Comparison of ENCODE assay signal across 22 cellular contexts in genomic region chr12:2997989-2998670, GRCh38. TPM values are rescaled to one million over a fixed set of nuclear protein-coding genes. Genes with fewer than 3 reads are reported as not detected.
A peak's percentile ranks its signal among the peaks of the same experiment; 100 is the strongest.
DNase-seq lines count a peak whose midpoint lies in the region; ATAC-seq and TF ChIP-seq lines count a peak whose summit lies in the region.
"Had no signal": no experiment of that assay in that cellular context is flagged by ENCODE, and none has a peak within 500 bp of the region (broad histone marks: within the 10 kb centered on the region; RNA-seq: fewer than 3 reads in every experiment).

No MANE protein-coding gene starts in this region.

- no peak for TF ChIP-seq CTCF in chondrocyte (IDR thresholded peaks at IDR 0.05)
- TF ChIP-seq CTCF in neural progenitor cell (IDR thresholded peaks at IDR 0.05), result no peak
- TF ChIP-seq CTCF in breast epithelium (IDR thresholded peaks at IDR 0.05), result no peak

- 86% methylated on average over 14 of the region's 15 CpGs for WGBS in HUES64

- H4K20me1 ChIP-seq in neural progenitor cell (ENCODE audit: low read depth), result peaks cover 6% of the 10 kb centered on the region

- H3K4me3 ChIP-seq in HUES64 (ENCODE audit: low read length) (no peak overlapping the region), neural progenitor cell (no peak overlapping the region), breast epithelium (no peak overlapping the region)
- H3K4me3 ChIP-seq: lower lobe of right lung, ovary had no signal

- peaks cover 44% of the 10 kb centered on the region for H3K36me3 ChIP-seq in HUES64 (ENCODE audit: insufficient read depth, low read length)
- H3K36me3 ChIP-seq in neural progenitor cell, result no peaks in the 10 kb centered on the region
- no peaks in the 10 kb centered on the region for H3K36me3 ChIP-seq in breast epithelium
- H3K36me3 ChIP-seq: ovary had no signal

- H3K4me3 Mint-ChIP-seq in chondrocyte (ENCODE audit: unreplicated experiment) (no peak overlapping the region), neural progenitor cell (no peak overlapping the region)
- H3K4me3 Mint-ChIP-seq: activated CD4-positive, alpha-beta T cell treated with anti-CD3 and anti-CD28 coated beads for 36 hours; activated naive CD8-positive, alpha-beta T cell; CD14-positive monocyte had no signal

- H3K27ac Mint-ChIP-seq in chondrocyte (ENCODE audit: unreplicated experiment) (peak overlapping the region; percentile 87), neural progenitor cell (no peak overlapping the region)
- H3K27ac Mint-ChIP-seq: activated CD4-positive, alpha-beta T cell treated with anti-CD3 and anti-CD28 coated beads for 36 hours; activated naive CD8-positive, alpha-beta T cell; CD14-positive monocyte had no signal

- peak; percentile 13 for DNase-seq in AG08395 (ENCODE audit: low spot score)
- no peak for DNase-seq in chondrocyte (ENCODE audit: low spot score)
- DNase-seq in neural progenitor cell (ENCODE audit: low spot score), result no peak
- no peak for DNase-seq in NCI-H187 treated with DMSO at 0.1 percent for 48 hours (lab: John Stamatoyannopoulos, UW)
- no peak for DNase-seq in NCI-H526 (lab: John Stamatoyannopoulos, UW)
- DNase-seq in breast epithelium (ENCODE audit: low spot score in 2 of 2), result no peak
- DNase-seq: activated CD4-positive, alpha-beta T cell treated with anti-CD3 and anti-CD28 coated beads for 36 hours; GDM1; lower lobe of right lung; NCI-H1048; NCI-H2029 treated with DMSO at 0.1 percent for 48 hours; NCI-H446 treated with DMSO at 0.1 percent for 48 hours; small intestine; stimulated activated CD4-positive, alpha-beta T cell treated with anti-CD3 and anti-CD28 coated beads, Interleukin-4, amount 100 ng/mL, for 4 hours had no signal

- H3K4me1 ChIP-seq in HUES64 (ENCODE audit: insufficient read depth, low read length), result peaks cover 14% of the 10 kb centered on the region; the same call in 1 of the 2 replicates
- peaks cover 17% of the 10 kb centered on the region for H3K4me1 ChIP-seq in neural progenitor cell
- H3K4me1 ChIP-seq in breast epithelium, result no peaks in the 10 kb centered on the region
- H3K4me1 ChIP-seq: lower lobe of right lung had no signal

- no peaks in the 10 kb centered on the region for H3K79me2 ChIP-seq in neural progenitor cell (ENCODE audit: low read depth)

- peaks cover 31% of the 10 kb centered on the region for H3K4me1 Mint-ChIP-seq in chondrocyte (ENCODE audit: low read depth)
- H3K4me1 Mint-ChIP-seq in neural progenitor cell, result peaks cover 14% of the 10 kb centered on the region
- H3K4me1 Mint-ChIP-seq: activated CD4-positive, alpha-beta T cell treated with anti-CD3 and anti-CD28 coated beads for 36 hours; CD14-positive monocyte had no signal

- H3K4me2 ChIP-seq in neural progenitor cell, result peak overlapping the region; percentile 59
- H3K4me2 ChIP-seq: KMS-11 had no signal

- ATAC-seq in HG02571 (IDR thresholded peaks at IDR 0.05; ENCODE audit: unreplicated experiment), result no peak
- ATAC-seq: activated CD4-positive, alpha-beta T cell treated with anti-CD3 and anti-CD28 coated beads for 36 hours; HCT116 had no signal

- intact Hi-C loops in breast epithelium (cut with DNase I; ENCODE audit: low total_unique reads), result no loop called here

- peaks cover 15% of the 10 kb centered on the region for H3F3A ChIP-seq in neural progenitor cell (ENCODE audit: low read depth)

- H3K27me3 ChIP-seq in HUES64 (ENCODE audit: insufficient read depth, low read length), result no peaks in the 10 kb centered on the region
- no peaks in the 10 kb centered on the region for H3K27me3 ChIP-seq in neural progenitor cell
- no peaks in the 10 kb centered on the region for H3K27me3 ChIP-seq in breast epithelium
- H3K27me3 ChIP-seq: ovary had no signal

- no peak for TF ChIP-seq POLR2A in breast epithelium (IDR thresholded peaks at IDR 0.05)

- H3K36me3 Mint-ChIP-seq in chondrocyte (ENCODE audit: low read depth) (peaks cover 3% of the 10 kb centered on the region), neural progenitor cell (peaks cover 4% of the 10 kb centered on the region)
- H3K36me3 Mint-ChIP-seq: activated naive CD8-positive, alpha-beta T cell; CD14-positive monocyte had no signal

- H3K9me3 ChIP-seq in HUES64 (ENCODE audit: insufficient read depth, low read depth, low read length), result no peaks in the 10 kb centered on the region
- no peaks in the 10 kb centered on the region for H3K9me3 ChIP-seq in neural progenitor cell (ENCODE audit: low read depth)
- H3K9me3 ChIP-seq in breast epithelium, result no peaks in the 10 kb centered on the region
- H3K9me3 ChIP-seq: lower lobe of right lung, ovary had no signal

- H3K27me3 Mint-ChIP-seq in chondrocyte (ENCODE audit: low read depth) (no peaks in the 10 kb centered on the region), neural progenitor cell (ENCODE audit: insufficient read depth, low read depth) (peaks cover 2% of the 10 kb centered on the region)
- H3K27me3 Mint-ChIP-seq: activated CD4-positive, alpha-beta T cell treated with anti-CD3 and anti-CD28 coated beads for 36 hours had no signal

- no peak overlapping the region for H2AFZ ChIP-seq in neural progenitor cell (replicated peaks)

- H3K9ac ChIP-seq in HUES64 (ENCODE audit: low read depth, low read length) (peak overlapping the region; percentile 9; the same call in 1 of the 2 replicates), neural progenitor cell (no peak overlapping the region)
- H3K9ac ChIP-seq: KMS-11 had no signal

- H3K27ac ChIP-seq in HUES64 (ENCODE audit: low read depth, low read length), result peak overlapping the region; percentile 58; the same call in 1 of the 2 replicates
- no peak overlapping the region for H3K27ac ChIP-seq in neural progenitor cell
- H3K27ac ChIP-seq in breast epithelium, result no peak overlapping the region
- H3K27ac ChIP-seq: KMS-11, lower lobe of right lung, ovary, RWPE1 had no signal

- H3K9me3 Mint-ChIP-seq in chondrocyte (ENCODE audit: low read depth), result no peaks in the 10 kb centered on the region
- H3K9me3 Mint-ChIP-seq in neural progenitor cell, result no peaks in the 10 kb centered on the region
- H3K9me3 Mint-ChIP-seq: CD14-positive monocyte had no signal

RNA-seq across cellular contexts. Expression of gene TEAD4, which starts 38.9 kb away (rescaled TPM):
- 71.2 TPM for polyA plus RNA-seq in HUES64 (2013, experiment 1 of 2)
- polyA plus RNA-seq in HUES64 (2013, experiment 2 of 2), result 58.8 TPM
- total RNA-seq in chondrocyte (24.1 to 26.0 TPM (median 24.9 TPM) in 3 replicates), neural progenitor cell (ENCODE audit: low replicate concordance) (8.8 and 22.5 TPM in 2 replicates), breast epithelium (10 to 100 TPM in 2 of 3 donors, 1 to 10 TPM in 1; 2.4 to 24.3 (median 12.6) TPM)
- polyA plus RNA-seq: CD14-positive monocyte had no signal
